Comparison of ENCODE assay signal across 1 cellular context in the genomic region with DNA sequence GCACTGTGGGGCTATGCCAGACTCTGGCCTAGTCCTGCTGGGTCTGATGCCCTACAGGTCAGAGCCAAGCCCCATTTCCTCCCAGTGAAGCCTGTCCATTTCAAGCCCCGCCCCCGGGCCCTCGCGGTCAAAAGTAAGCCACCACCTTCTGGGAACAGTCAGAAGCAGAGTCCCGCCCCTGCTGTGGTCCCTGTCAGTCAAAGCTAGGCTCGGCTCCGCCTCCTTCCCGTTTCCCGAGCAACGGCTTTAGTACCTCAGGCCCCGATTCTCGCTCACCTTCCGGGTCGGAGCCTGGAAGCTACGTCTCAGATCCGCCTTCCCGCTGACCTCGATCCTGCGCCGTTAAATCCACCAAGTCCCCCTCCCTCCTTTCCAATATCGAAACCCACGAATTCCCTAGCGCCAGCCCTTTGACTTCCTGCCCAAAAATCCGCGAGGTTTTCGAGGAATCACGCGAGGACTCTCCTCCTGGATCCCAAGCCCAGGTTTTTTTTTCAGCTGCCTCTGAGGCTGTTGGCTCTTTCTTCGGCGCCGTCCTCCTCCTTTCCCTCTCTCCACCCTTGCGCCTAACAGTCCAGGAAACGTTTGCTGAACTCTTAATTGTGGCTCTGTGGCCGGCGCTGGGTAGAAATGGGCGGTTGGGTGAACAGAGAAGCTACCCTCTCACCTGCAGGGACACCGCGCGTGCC.
TF ChIP-seq lines count a peak whose summit lies in the region.

No MANE protein-coding gene starts in this region.

TF ChIP-seq in K562, 482 proteins besides CTCF, POLR2A, EP300 and RAD21 (continued from another document and continues in another):
- TF ChIP-seq, protein P1, sequence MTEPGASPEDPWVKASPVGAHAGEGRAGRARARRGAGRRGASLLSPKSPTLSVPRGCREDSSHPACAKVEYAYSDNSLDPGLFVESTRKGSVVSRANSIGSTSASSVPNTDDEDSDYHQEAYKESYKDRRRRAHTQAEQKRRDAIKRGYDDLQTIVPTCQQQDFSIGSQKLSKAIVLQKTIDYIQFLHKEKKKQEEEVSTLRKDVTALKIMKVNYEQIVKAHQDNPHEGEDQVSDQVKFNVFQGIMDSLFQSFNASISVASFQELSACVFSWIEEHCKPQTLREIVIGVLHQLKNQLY (CRISPR knock-in tag; conservative IDR thresholded peaks at IDR 0.05), result no peak
- no peak for TF ChIP-seq SNRNP70 (optimal IDR thresholded peaks at IDR 0.05; ENCODE audit: low read depth, low read length)
- TF ChIP-seq FOXP1 (CRISPR knock-in tag; IDR thresholded peaks at IDR 0.05), result no peak
- no peak for TF ChIP-seq BCLAF1 (IDR thresholded peaks at IDR 0.05; ENCODE audit: borderline replicate concordance in 1 of 2, control insufficient read depth in 1 of 2, low read depth in 2 of 2, low read length in 1 of 2)
- no peak for TF ChIP-seq BCL6 (CRISPR knock-in tag; IDR thresholded peaks at IDR 0.05)
- no peak for TF ChIP-seq BMI1 (IDR thresholded peaks at IDR 0.05; ENCODE audit: low read length)
- no peak for TF ChIP-seq RFX7 (CRISPR knock-in tag; IDR thresholded peaks at IDR 0.05)
- no peak for TF ChIP-seq STAT5B (CRISPR knock-in tag; IDR thresholded peaks at IDR 0.05)
- no peak for TF ChIP-seq ILK (tag; IDR thresholded peaks at IDR 0.05; ENCODE audit: borderline replicate concordance, low read depth)
- TF ChIP-seq ARNT (IDR thresholded peaks at IDR 0.05), result no peak
- 0 out of 2 replicates have a peak, but pooled peaks have one; percentile 31 for TF ChIP-seq ESRRA (IDR thresholded peaks at IDR 0.05; ENCODE audit: borderline replicate concordance, low read depth)
- no peak for TF ChIP-seq ZNF134 (CRISPR knock-in tag; conservative IDR thresholded peaks at IDR 0.05)
- no peak for TF ChIP-seq SMARCC2 (IDR thresholded peaks at IDR 0.05; ENCODE audit: low read depth)
- no peak for TF ChIP-seq ETV5 (CRISPR knock-in tag; IDR thresholded peaks at IDR 0.05; ENCODE audit: low read depth)
- TF ChIP-seq KDM1A (IDR thresholded peaks at IDR 0.05), result no peak
- no peak for TF ChIP-seq ZSCAN32 (CRISPR knock-in tag; IDR thresholded peaks at IDR 0.05)
- no peak for TF ChIP-seq NR0B1 (IDR thresholded peaks at IDR 0.05; ENCODE audit: partially characterized antibody)
- no peak for TF ChIP-seq TGIF2 (CRISPR knock-in tag; IDR thresholded peaks at IDR 0.05)
- peak; percentile 19; the same call in 1 of the 2 replicates for TF ChIP-seq ZBTB9 (CRISPR knock-in tag; IDR thresholded peaks at IDR 0.05)
- TF ChIP-seq ZNF311 (CRISPR knock-in tag; IDR thresholded peaks at IDR 0.05), result no peak
- TF ChIP-seq NCOA1 (IDR thresholded peaks at IDR 0.05; ENCODE audit: low read depth), result no peak
- TF ChIP-seq RBM25 (IDR thresholded peaks at IDR 0.05; ENCODE audit: low read depth, low read length, severe bottlenecking), result no peak
- TF ChIP-seq, protein P2, sequence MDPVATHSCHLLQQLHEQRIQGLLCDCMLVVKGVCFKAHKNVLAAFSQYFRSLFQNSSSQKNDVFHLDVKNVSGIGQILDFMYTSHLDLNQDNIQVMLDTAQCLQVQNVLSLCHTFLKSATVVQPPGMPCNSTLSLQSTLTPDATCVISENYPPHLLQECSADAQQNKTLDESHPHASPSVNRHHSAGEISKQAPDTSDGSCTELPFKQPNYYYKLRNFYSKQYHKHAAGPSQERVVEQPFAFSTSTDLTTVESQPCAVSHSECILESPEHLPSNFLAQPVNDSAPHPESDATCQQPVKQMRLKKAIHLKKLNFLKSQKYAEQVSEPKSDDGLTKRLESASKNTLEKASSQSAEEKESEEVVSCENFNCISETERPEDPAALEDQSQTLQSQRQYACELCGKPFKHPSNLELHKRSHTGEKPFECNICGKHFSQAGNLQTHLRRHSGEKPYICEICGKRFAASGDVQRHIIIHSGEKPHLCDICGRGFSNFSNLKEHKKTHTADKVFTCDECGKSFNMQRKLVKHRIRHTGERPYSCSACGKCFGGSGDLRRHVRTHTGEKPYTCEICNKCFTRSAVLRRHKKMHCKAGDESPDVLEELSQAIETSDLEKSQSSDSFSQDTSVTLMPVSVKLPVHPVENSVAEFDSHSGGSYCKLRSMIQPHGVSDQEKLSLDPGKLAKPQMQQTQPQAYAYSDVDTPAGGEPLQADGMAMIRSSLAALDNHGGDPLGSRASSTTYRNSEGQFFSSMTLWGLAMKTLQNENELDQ (CRISPR knock-in tag; IDR thresholded peaks at IDR 0.05; ENCODE audit: borderline replicate concordance), result no peak
- TF ChIP-seq MAZ (CRISPR knock-in tag; conservative IDR thresholded peaks at IDR 0.05 in 1 of 2, IDR thresholded peaks at IDR 0.05 in 1 of 2), result 0 out of 4 replicates have a peak, but pooled peaks of 1 of the 2 experiments have one; percentile 23
- TF ChIP-seq YY1 (IDR thresholded peaks at IDR 0.05; ENCODE audit: borderline replicate concordance in 1 of 3, control insufficient read depth in 1 of 3, extremely low read depth in 1 of 3, insufficient read depth in 3 of 3, insufficient read length in 1 of 3, insufficient replicate concordance in 2 of 3, low read depth in 1 of 3, low read length in 2 of 3), result no peak
- TF ChIP-seq, protein P3, sequence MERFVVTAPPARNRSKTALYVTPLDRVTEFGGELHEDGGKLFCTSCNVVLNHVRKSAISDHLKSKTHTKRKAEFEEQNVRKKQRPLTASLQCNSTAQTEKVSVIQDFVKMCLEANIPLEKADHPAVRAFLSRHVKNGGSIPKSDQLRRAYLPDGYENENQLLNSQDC (CRISPR knock-in tag; IDR thresholded peaks at IDR 0.05), result no peak
- TF ChIP-seq TFAP4 (CRISPR knock-in tag; IDR thresholded peaks at IDR 0.05; ENCODE audit: borderline replicate concordance), result peak; percentile 43; the same call in 1 of the 2 replicates
- no peak for TF ChIP-seq TRIM24 (IDR thresholded peaks at IDR 0.05)
- TF ChIP-seq GATAD2A (IDR thresholded peaks at IDR 0.05), result no peak
- no peak for TF ChIP-seq SMAD2 (IDR thresholded peaks at IDR 0.05; ENCODE audit: low read depth, low read length)
- TF ChIP-seq, protein P4, sequence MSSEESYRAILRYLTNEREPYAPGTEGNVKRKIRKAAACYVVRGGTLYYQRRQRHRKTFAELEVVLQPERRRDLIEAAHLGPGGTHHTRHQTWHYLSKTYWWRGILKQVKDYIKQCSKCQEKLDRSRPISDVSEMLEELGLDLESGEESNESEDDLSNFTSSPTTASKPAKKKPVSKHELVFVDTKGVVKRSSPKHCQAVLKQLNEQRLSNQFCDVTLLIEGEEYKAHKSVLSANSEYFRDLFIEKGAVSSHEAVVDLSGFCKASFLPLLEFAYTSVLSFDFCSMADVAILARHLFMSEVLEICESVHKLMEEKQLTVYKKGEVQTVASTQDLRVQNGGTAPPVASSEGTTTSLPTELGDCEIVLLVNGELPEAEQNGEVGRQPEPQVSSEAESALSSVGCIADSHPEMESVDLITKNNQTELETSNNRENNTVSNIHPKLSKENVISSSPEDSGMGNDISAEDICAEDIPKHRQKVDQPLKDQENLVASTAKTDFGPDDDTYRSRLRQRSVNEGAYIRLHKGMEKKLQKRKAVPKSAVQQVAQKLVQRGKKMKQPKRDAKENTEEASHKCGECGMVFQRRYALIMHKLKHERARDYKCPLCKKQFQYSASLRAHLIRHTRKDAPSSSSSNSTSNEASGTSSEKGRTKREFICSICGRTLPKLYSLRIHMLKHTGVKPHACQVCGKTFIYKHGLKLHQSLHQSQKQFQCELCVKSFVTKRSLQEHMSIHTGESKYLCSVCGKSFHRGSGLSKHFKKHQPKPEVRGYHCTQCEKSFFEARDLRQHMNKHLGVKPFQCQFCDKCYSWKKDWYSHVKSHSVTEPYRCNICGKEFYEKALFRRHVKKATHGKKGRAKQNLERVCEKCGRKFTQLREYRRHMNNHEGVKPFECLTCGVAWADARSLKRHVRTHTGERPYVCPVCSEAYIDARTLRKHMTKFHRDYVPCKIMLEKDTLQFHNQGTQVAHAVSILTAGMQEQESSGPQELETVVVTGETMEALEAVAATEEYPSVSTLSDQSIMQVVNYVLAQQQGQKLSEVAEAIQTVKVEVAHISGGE (CRISPR knock-in tag; IDR thresholded peaks at IDR 0.05), result no peak
- TF ChIP-seq, protein P5, sequence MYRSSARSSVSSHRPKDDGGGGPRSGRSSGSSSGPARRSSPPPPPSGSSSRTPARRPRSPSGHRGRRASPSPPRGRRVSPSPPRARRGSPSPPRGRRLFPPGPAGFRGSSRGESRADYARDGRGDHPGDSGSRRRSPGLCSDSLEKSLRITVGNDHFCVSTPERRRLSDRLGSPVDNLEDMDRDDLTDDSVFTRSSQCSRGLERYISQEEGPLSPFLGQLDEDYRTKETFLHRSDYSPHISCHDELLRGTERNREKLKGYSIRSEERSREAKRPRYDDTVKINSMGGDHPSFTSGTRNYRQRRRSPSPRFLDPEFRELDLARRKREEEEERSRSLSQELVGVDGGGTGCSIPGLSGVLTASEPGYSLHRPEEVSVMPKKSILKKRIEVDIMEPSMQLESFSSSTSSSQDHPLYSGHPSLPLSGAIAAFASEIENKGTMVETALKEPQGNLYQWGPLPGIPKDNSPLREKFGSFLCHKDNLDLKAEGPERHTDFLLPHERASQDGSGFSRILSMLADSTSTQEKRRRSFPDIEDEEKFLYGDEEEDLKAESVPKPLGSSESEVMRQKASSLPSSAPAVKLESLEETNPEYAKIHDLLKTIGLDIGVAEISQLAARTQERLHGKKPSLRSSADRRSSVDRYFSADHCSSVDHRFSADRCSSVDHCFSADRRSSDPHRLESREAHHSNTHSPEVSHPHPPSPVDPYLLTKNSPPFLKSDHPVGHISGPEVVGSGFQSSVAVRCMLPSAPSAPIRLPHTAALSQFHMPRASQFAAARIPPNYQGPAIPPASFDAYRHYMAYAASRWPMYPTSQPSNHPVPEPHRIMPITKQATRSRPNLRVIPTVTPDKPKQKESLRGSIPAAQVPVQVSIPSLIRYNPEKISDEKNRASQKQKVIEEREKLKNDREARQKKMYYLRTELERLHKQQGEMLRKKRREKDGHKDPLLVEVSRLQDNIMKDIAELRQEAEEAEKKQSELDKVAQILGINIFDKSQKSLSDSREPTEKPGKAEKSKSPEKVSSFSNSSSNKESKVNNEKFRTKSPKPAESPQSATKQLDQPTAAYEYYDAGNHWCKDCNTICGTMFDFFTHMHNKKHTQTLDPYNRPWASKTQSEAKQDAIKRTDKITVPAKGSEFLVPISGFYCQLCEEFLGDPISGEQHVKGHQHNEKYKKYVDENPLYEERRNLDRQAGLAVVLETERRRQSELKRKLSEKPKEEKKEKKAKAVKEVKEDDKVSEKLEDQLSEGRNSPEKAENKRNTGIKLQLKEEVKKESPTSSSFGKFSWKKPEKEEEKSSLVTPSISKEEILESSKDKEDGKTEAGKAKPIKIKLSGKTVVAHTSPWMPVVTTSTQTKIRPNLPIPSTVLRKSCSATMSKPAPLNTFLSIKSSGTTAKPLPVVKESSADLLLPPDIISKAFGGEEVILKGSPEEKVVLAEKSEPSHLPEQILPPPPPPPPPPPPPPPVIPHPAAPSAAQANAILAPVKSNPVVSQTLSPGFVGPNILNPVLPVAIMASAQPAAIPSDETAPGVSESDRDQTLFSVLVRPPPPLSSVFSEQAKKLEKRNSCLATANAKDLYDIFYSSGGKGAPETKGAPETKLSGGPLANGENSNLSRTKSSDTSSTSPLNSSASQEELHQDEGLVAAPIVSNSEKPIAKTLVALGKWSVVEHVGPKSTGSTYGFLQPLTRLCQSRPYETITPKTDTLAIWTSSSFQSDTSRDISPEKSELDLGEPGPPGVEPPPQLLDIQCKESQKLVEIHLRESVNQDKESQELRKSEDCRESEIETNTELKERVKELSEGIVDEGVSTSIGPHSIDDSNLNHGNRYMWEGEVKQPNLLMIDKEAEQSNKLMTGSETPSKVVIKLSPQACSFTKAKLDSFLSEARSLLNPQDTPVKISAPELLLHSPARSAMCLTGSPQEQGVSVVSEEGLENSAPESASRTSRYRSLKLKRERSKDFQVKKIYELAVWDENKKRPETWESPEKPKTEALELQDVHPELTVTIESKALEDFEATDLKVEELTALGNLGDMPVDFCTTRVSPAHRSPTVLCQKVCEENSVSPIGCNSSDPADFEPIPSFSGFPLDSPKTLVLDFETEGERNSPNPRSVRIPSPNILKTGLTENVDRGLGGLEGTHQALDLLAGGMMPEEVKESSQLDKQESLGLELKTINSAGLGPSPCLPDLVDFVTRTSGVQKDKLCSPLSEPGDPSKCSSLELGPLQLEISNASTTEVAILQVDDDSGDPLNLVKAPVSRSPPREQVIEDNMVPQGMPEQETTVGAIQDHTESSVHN (IDR thresholded peaks at IDR 0.05; ENCODE audit: borderline replicate concordance in 1 of 2, low read depth in 1 of 2), result no peak
